14 cellular contexts compared by ENCODE assay signal in the genomic region with DNA sequence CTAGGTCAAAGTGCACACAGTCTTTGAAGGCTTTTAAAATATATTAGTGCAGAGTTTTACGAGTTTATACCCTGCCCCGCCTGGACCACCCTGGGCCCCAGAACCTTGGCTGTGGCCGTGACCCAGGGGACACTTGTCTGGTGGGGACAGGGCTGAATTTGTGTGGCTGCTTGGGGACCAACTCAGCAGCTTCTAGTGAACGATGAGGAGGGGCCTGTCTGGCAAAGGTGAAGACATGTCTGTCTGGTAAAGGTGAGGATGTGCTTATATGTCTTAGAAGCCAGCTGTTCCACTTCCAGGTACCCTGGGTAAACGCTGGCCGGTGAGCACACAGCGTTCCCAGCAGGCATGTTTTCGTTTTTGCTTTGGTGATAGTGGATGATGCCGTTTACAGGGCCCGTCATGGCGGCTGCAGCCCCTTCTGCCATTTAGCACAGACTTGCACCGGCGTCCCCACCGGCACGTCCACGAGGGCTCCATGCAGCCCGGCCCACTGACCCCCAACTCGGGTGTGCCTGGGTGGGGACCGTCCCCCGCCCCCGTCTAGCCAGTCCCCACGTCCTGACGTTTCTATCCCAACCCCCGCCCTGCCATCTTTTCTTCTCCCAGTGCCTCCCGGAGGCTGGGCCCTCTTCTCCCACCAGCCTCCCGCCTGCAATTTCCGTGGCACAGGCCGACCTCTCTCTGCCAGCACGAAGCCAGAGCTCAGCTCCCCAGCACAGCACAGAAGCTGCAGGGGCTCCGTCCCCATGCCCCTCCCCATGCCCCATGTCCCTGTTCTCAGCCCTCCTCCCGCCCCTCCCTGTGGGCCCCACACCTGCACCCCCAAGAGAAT.
"Had no signal": no experiment of that assay in that cellular context is flagged by ENCODE, and none has a peak within 500 bp of the region (broad histone marks: within the 10 kb centered on the region; RNA-seq: fewer than 3 reads in every experiment).

No MANE protein-coding gene starts in this region.

- ATAC-seq: body of pancreas; naive thymus-derived CD4-positive, alpha-beta T cell; psoas muscle had no signal

- H3K4me3 Mint-ChIP-seq: central memory CD8-positive, alpha-beta T cell; naive thymus-derived CD4-positive, alpha-beta T cell; T-helper 1 cell treated with Interleukin-12 subunit alpha and Interleukin-12 subunit beta and Interleukin-4 antibody, amounts not matched to agents 30 μg/mL and 1 μg/mL, for 36 hours had no signal

- H3K9me3 Mint-ChIP-seq: central memory CD8-positive, alpha-beta T cell had no signal

- H3K27ac ChIP-seq: body of pancreas, hepatocyte, neutrophil, psoas muscle, transverse colon had no signal

- H3K9me3 ChIP-seq: neutrophil, psoas muscle had no signal

- H3K4me1 Mint-ChIP-seq: central memory CD8-positive, alpha-beta T cell had no signal

- DNase-seq: activated CD4-positive, CD25-positive, alpha-beta regulatory T cell; activated naive CD4-positive, alpha-beta T cell treated with anti-CD3 and anti-CD28 coated beads, Interleukin-2, amount 50 U/mL, for 16 hours; amniotic stem cell; dermis blood vessel endothelial cell; erythroblast; psoas muscle; stimulated activated CD4-positive, alpha-beta T cell treated with anti-CD3 and anti-CD28 coated beads, Interleukin-4, amount 100 ng/mL, for 1 hour; transverse colon had no signal

- H3K27me3 ChIP-seq: body of pancreas, hepatocyte, neutrophil, transverse colon had no signal

- H3K79me2 ChIP-seq: hepatocyte had no signal

- H3K4me3 ChIP-seq: body of pancreas, hepatocyte, psoas muscle, transverse colon had no signal

- H3K27ac Mint-ChIP-seq: naive thymus-derived CD4-positive, alpha-beta T cell; T-helper 1 cell treated with Interleukin-12 subunit alpha and Interleukin-12 subunit beta and Interleukin-4 antibody, amounts not matched to agents 30 μg/mL and 1 μg/mL, for 36 hours had no signal

- H3K27me3 Mint-ChIP-seq: central memory CD8-positive, alpha-beta T cell; naive thymus-derived CD4-positive, alpha-beta T cell had no signal

- H3K4me1 ChIP-seq: body of pancreas, psoas muscle, transverse colon had no signal

- H3K4me2 ChIP-seq: hepatocyte had no signal

- H3K36me3 ChIP-seq: neutrophil, transverse colon had no signal
